ENCODE assay signal across 2 cellular contexts in the genomic region with DNA sequence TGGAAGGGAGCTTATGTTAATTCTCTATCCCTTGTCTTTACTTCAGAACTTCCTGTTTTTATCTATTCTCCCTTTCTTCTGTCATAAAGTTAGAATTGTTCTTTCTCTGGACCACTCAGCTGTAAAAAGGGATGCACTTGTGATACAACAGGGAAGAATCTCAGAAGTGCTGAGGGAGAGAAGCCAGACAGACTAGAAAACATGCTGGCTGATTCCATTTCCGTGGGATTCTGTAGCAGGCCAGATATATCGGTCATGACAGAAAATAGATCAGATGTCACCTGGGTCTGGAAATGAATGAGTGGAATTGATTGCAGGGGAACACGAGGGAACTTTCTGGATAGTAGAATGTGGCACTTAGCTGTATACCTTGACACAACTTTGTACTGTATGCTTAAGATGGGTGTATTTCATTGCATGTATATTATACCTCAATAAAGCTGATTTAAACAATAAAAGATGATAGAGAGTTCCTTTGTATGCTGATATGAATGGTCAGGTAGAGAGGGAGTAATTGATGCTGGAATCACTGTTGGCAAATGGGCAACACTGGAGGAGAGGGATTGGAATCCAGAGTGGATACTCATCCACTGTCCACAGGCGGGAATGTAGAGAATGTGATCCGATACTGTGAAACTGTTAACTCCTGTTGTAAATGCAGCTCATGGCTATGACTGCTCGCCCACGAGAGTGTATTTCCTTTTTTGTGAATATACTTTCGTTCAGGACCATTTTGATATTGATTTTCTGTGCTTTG.
TF ChIP-seq lines count a peak whose summit lies in the region.

No MANE protein-coding gene starts in this region.

TF ChIP-seq in HEK293, 187 proteins besides CTCF, POLR2A, EP300 and RAD21:
- TF ChIP-seq ZNF280C (tag by site-specific recombination; IDR thresholded peaks at IDR 0.05) (no peak), ZBTB17 (tag by site-specific recombination; IDR thresholded peaks at IDR 0.05) (0 out of 2 replicates have a peak, but pooled peaks have one; percentile 21), ZNF138 (tag by site-specific recombination; IDR thresholded peaks at IDR 0.05; ENCODE audit: borderline replicate concordance) (no peak), ZNF558 (tag by site-specific recombination; IDR thresholded peaks at IDR 0.05) (no peak), BCL6B (tag by site-specific recombination; IDR thresholded peaks at IDR 0.05) (no peak), ZNF366 (tag by site-specific recombination; conservative IDR thresholded peaks at IDR 0.05) (no peak)
TF ChIP-seq in HEK293: peak in this region for 1.

TF ChIP-seq in GM12878, 131 proteins besides CTCF, POLR2A, EP300 and RAD21:
- TF ChIP-seq BACH1 (IDR thresholded peaks at IDR 0.05; ENCODE audit: borderline replicate concordance) (no peak), ZNF687 (IDR thresholded peaks at IDR 0.05) (no peak), TARDBP (IDR thresholded peaks at IDR 0.05; ENCODE audit: borderline replicate concordance) (no peak), POLR2AphosphoS2 (IDR thresholded peaks at IDR 0.05; ENCODE audit: low read depth, low read length) (no peak), NR2C1 (IDR thresholded peaks at IDR 0.05) (no peak), SMC3 (IDR thresholded peaks at IDR 0.05; ENCODE audit: borderline replicate concordance, low read length) (no peak), MYC (IDR thresholded peaks at IDR 0.05; ENCODE audit: insufficient read depth, insufficient read length, insufficient replicate concordance, low read length, severe bottlenecking) (no peak)
- TF ChIP-seq, protein P1, sequence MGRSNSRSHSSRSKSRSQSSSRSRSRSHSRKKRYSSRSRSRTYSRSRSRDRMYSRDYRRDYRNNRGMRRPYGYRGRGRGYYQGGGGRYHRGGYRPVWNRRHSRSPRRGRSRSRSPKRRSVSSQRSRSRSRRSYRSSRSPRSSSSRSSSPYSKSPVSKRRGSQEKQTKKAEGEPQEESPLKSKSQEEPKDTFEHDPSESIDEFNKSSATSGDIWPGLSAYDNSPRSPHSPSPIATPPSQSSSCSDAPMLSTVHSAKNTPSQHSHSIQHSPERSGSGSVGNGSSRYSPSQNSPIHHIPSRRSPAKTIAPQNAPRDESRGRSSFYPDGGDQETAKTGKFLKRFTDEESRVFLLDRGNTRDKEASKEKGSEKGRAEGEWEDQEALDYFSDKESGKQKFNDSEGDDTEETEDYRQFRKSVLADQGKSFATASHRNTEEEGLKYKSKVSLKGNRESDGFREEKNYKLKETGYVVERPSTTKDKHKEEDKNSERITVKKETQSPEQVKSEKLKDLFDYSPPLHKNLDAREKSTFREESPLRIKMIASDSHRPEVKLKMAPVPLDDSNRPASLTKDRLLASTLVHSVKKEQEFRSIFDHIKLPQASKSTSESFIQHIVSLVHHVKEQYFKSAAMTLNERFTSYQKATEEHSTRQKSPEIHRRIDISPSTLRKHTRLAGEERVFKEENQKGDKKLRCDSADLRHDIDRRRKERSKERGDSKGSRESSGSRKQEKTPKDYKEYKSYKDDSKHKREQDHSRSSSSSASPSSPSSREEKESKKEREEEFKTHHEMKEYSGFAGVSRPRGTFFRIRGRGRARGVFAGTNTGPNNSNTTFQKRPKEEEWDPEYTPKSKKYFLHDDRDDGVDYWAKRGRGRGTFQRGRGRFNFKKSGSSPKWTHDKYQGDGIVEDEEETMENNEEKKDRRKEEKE (IDR thresholded peaks at IDR 0.05): no peak
- TF ChIP-seq, protein P2, sequence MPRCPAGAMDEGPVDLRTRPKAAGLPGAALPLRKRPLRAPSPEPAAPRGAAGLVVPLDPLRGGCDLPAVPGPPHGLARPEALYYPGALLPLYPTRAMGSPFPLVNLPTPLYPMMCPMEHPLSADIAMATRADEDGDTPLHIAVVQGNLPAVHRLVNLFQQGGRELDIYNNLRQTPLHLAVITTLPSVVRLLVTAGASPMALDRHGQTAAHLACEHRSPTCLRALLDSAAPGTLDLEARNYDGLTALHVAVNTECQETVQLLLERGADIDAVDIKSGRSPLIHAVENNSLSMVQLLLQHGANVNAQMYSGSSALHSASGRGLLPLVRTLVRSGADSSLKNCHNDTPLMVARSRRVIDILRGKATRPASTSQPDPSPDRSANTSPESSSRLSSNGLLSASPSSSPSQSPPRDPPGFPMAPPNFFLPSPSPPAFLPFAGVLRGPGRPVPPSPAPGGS (IDR thresholded peaks at IDR 0.05; ENCODE audit: borderline replicate concordance, insufficient read depth, low read depth, low read length, poor library complexity, severe bottlenecking): no peak
- TF ChIP-seq, protein P3, sequence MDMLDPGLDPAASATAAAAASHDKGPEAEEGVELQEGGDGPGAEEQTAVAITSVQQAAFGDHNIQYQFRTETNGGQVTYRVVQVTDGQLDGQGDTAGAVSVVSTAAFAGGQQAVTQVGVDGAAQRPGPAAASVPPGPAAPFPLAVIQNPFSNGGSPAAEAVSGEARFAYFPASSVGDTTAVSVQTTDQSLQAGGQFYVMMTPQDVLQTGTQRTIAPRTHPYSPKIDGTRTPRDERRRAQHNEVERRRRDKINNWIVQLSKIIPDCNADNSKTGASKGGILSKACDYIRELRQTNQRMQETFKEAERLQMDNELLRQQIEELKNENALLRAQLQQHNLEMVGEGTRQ (IDR thresholded peaks at IDR 0.05; ENCODE audit: borderline replicate concordance, low read depth, low read length): no peak
